2 cellular contexts compared by ENCODE assay signal in genomic region chr7:44615149-44615611, GRCh38.
TF ChIP-seq lines count a peak whose summit lies in the region.

No MANE protein-coding gene starts in this region.

TF ChIP-seq in endothelial cell of umbilical vein, 7 proteins besides CTCF, POLR2A, EP300 and RAD21 (continued from another document):
- no peak for TF ChIP-seq MAX (IDR thresholded peaks at IDR 0.05; ENCODE audit: insufficient read depth, insufficient read length)
- TF ChIP-seq EZH2 (IDR thresholded peaks at IDR 0.05; ENCODE audit: borderline replicate concordance, low read depth, low read length, severe bottlenecking): no peak
- TF ChIP-seq MYC (IDR thresholded peaks at IDR 0.05; ENCODE audit: low read depth, low read length): no peak
- no peak for TF ChIP-seq FOS (IDR thresholded peaks at IDR 0.05; ENCODE audit: borderline replicate concordance, insufficient read depth, low read length)
- TF ChIP-seq POLR2AphosphoS5 (IDR thresholded peaks at IDR 0.05; ENCODE audit: insufficient read depth, low read depth, low read length): no peak
- TF ChIP-seq JUN (IDR thresholded peaks at IDR 0.05; ENCODE audit: borderline replicate concordance, insufficient read depth, insufficient read length, low read depth): no peak
TF ChIP-seq in endothelial cell of umbilical vein: peak in this region for 0.

TF ChIP-seq in SK-N-SH, 30 proteins besides CTCF, POLR2A, EP300 and RAD21:
- TF ChIP-seq MAX (IDR thresholded peaks at IDR 0.05; ENCODE audit: low read depth) (no peak), FOXJ3 (CRISPR knock-in tag; IDR thresholded peaks at IDR 0.05) (no peak), EZH2phosphoT487 (IDR thresholded peaks at IDR 0.05; ENCODE audit: borderline replicate concordance, low read depth) (no peak), RXRA (IDR thresholded peaks at IDR 0.05; ENCODE audit: borderline replicate concordance, low read depth) (no peak), USF1 (IDR thresholded peaks at IDR 0.05; ENCODE audit: borderline replicate concordance, low read depth) (no peak), ZBTB33 (IDR thresholded peaks at IDR 0.05; ENCODE audit: borderline replicate concordance, low read depth) (no peak), NFIC (IDR thresholded peaks at IDR 0.05; ENCODE audit: borderline replicate concordance) (no peak), RFX5 (IDR thresholded peaks at IDR 0.05; ENCODE audit: low read length) (no peak), RCOR1 (IDR thresholded peaks at IDR 0.05; ENCODE audit: low read length) (no peak), GABPA (IDR thresholded peaks at IDR 0.05; ENCODE audit: low read depth) (no peak), FOSL2 (IDR thresholded peaks at IDR 0.05; ENCODE audit: borderline replicate concordance, low read depth) (no peak), TAF1 (IDR thresholded peaks at IDR 0.05; ENCODE audit: borderline replicate concordance, low read depth, low read length) (no peak), TEAD4 (IDR thresholded peaks at IDR 0.05; ENCODE audit: borderline replicate concordance, insufficient read depth) (no peak), FOXM1 (IDR thresholded peaks at IDR 0.05; ENCODE audit: low read depth) (no peak)
